In the genomic region with DNA sequence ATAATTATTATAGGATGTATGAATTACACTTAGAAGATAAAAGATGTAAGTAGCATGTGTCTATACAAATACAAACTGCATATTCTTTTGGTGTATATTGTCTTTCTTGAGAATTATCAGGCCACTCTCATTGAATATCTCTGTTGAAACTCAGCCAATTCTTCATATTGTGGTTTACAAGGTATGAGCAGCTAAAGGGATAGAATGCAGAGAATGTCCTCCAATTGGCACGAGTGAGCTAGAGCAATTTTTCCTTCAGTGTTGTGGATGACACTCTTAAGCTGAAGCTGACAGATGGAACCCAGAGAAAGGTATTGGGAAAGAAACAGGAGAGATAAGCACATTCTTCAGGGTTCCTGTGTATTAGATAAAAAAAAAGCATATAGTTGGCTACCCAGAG, we compare ENCODE assay signal across 22 cellular contexts.
A peak's percentile ranks its signal among the peaks of the same experiment; 100 is the strongest.
DNase-seq lines count a peak whose midpoint lies in the region; ATAC-seq and TF ChIP-seq lines count a peak whose summit lies in the region.
"Had no signal": no experiment of that assay in that cellular context is flagged by ENCODE, and none has a peak within 500 bp of the region (broad histone marks: within the 10 kb centered on the region; RNA-seq: fewer than 3 reads in every experiment).

No MANE protein-coding gene starts in this region.

- no peaks in the 10 kb centered on the region for H3K79me1 ChIP-seq in mesendoderm (ENCODE audit: low read length)

- no peak overlapping the region for H3K4ac ChIP-seq in mesendoderm (ENCODE audit: low read depth, low read length)

- no peaks in the 10 kb centered on the region for H3F3A ChIP-seq in PC-3 (ENCODE audit: low read length, unreplicated experiment)

- no TSS peak for BruUV-seq in PC-3 (replicated peaks; lab: Mats Ljungman, UMichigan)

- DNase-seq in HS-27A (ENCODE audit: low read depth): peak; percentile 36
- peak; percentile 46 for DNase-seq in PC-3
- peak; percentile 17 for DNase-seq in dedifferentiated amniotic fluid mesenchymal stem cell (ENCODE audit: extremely low spot score)
- DNase-seq in mesendoderm: peak; percentile 44
- DNase-seq in activated CD4-positive, alpha-beta T cell treated with anti-CD3 and anti-CD28 coated beads for 4 hours: no peak
- DNase-seq in Peyer's patch: no peak
- DNase-seq: activated naive CD4-positive, alpha-beta T cell treated with anti-CD3 and anti-CD28 coated beads, Interleukin-2, amount 50 U/mL, for 16 hours; CD4-positive, alpha-beta T cell; dermis blood vessel endothelial cell; gastrocnemius medialis; GDM1; Karpas-422; left lung; NCI-H1417; stimulated activated CD4-positive, alpha-beta T cell treated with anti-CD3 and anti-CD28 coated beads, Interleukin-2, amount 100 ng/mL, for 48 hours; stimulated activated naive CD8-positive, alpha-beta T cell treated with anti-CD3 and anti-CD28 coated beads, Interleukin-15, Interleukin-2, amounts not matched to agents 100 U/mL and 50 U/mL, for 24 hours had no signal

- POLR2A ChIA-PET in PC-3 (lab: Charles Lee; ENCODE audit: unreplicated experiment): no interaction called here

- H3K4me3 ChIP-seq in PC-3 (ENCODE audit: low read length) (no peak overlapping the region), mesendoderm (ENCODE audit: low read length) (no peak overlapping the region), Peyer's patch (no peak overlapping the region)
- H3K4me3 ChIP-seq: gastrocnemius medialis, left lung, prostate gland, smooth muscle cell, tibial nerve had no signal

- H3K27me3 ChIP-seq in PC-3 (ENCODE audit: low read length): no peaks in the 10 kb centered on the region
- no peaks in the 10 kb centered on the region for H3K27me3 ChIP-seq in mesendoderm (ENCODE audit: insufficient read depth, low read length, poor library complexity)
- H3K27me3 ChIP-seq in Peyer's patch: no peaks in the 10 kb centered on the region
- H3K27me3 ChIP-seq: gastrocnemius medialis, left lung, tibial nerve had no signal

- H2BK120ac ChIP-seq in mesendoderm (ENCODE audit: low read depth, low read length): no peak overlapping the region

- no peaks in the 10 kb centered on the region for H3K9me2 ChIP-seq in PC-3 (replicated peaks; ENCODE audit: low read length)

- H4K8ac ChIP-seq in mesendoderm (ENCODE audit: low read depth, low read length): no peak overlapping the region

- H3K9ac ChIP-seq in PC-3 (ENCODE audit: low read length) (no peak overlapping the region), mesendoderm (ENCODE audit: low read length) (no peak overlapping the region)

- CTCF ChIA-PET in PC-3 (lab: Charles Lee): no interaction called here

- no peak overlapping the region for H2AK5ac ChIP-seq in mesendoderm (ENCODE audit: low read length)

- ATAC-seq in PC-3: no peak
- ATAC-seq in HG03378 (IDR thresholded peaks at IDR 0.05; ENCODE audit: unreplicated experiment): no peak
- ATAC-seq in HG02938 (IDR thresholded peaks at IDR 0.05; ENCODE audit: unreplicated experiment): no peak
- ATAC-seq: gastrocnemius medialis; left lung; Right ventricle myocardium inferior; stimulated activated naive CD8-positive, alpha-beta T cell treated with anti-CD3 and anti-CD28 coated beads, Interleukin-15, Interleukin-2, amounts not matched to agents 100 U/mL and 50 U/mL, for 24 hours had no signal

- no peak overlapping the region for H3K4me2 ChIP-seq in PC-3 (ENCODE audit: low read length)
- H3K4me2 ChIP-seq in mesendoderm (ENCODE audit: low read length): no peak overlapping the region
- H3K4me2 ChIP-seq: smooth muscle cell had no signal

- H2BK15ac ChIP-seq in mesendoderm (replicated peaks; ENCODE audit: low read depth): no peak overlapping the region

- H3K4me1 ChIP-seq in PC-3 (ENCODE audit: insufficient read depth, low read length) (peaks cover 14% of the 10 kb centered on the region), mesendoderm (ENCODE audit: control insufficient read depth, low read depth, low read length) (no peaks in the 10 kb centered on the region), Peyer's patch (no peaks in the 10 kb centered on the region)
- H3K4me1 ChIP-seq: gastrocnemius medialis, left lung, prostate gland, tibial nerve had no signal

- H3K79me2 ChIP-seq in PC-3 (ENCODE audit: low read length) (no peaks in the 10 kb centered on the region), mesendoderm (ENCODE audit: control insufficient read depth, insufficient read depth, low read length) (no peaks in the 10 kb centered on the region)

- H3K18ac ChIP-seq in mesendoderm (ENCODE audit: low read length): no peak overlapping the region

- H3K56ac ChIP-seq in mesendoderm (ENCODE audit: low read length): no peak overlapping the region

- H3K36me3 ChIP-seq in PC-3 (ENCODE audit: low read depth, low read length) (no peaks in the 10 kb centered on the region), mesendoderm (ENCODE audit: control insufficient read depth, insufficient read depth, low read length) (no peaks in the 10 kb centered on the region), Peyer's patch (no peaks in the 10 kb centered on the region)
- H3K36me3 ChIP-seq: gastrocnemius medialis, left lung, prostate gland, tibial nerve had no signal

- no peak overlapping the region for H2BK5ac ChIP-seq in mesendoderm (ENCODE audit: low read length)

- H3K9me3 ChIP-seq in PC-3 (ENCODE audit: low read length) (no peaks in the 10 kb centered on the region), Peyer's patch (peaks cover 0 to 3% (median 0%) of the 10 kb centered on the region in 4 donors)
- H3K9me3 ChIP-seq: gastrocnemius medialis, prostate gland had no signal

- no CpG with 5 or more reads among the region's 1 CpG for WGBS in mesendoderm (ENCODE audit: extremely low coverage, insufficient coverage, low lambda C conversion rate)

- H3K23ac ChIP-seq in mesendoderm (ENCODE audit: low read length): no peak overlapping the region

- TF ChIP-seq POLR2A in Peyer's patch (IDR thresholded peaks at IDR 0.05): no peak

- no peak overlapping the region for H4K5ac ChIP-seq in mesendoderm (ENCODE audit: low read length)

- intact Hi-C loops in PC-3 (cut with micrococcal nuclease): no loop called here

- no peak overlapping the region for H3K27ac ChIP-seq in PC-3 (ENCODE audit: low read length)
- H3K27ac ChIP-seq in mesendoderm (ENCODE audit: low read depth, low read length): no peak overlapping the region
- no peak overlapping the region for H3K27ac ChIP-seq in Peyer's patch
- H3K27ac ChIP-seq: gastrocnemius medialis, left lung, prostate gland, tibial nerve had no signal

- H2AFZ ChIP-seq in PC-3 (ENCODE audit: low read length): no peak overlapping the region

- H4K20me1 ChIP-seq in PC-3 (ENCODE audit: low read length): no peaks in the 10 kb centered on the region

- TF ChIP-seq CTCF in PC-3 (conservative IDR thresholded peaks at IDR 0.05; ENCODE audit: low read depth, low read length) (no peak), Peyer's patch (IDR thresholded peaks at IDR 0.05) (no peak)

Comparison
In these comparisons a context has a peak if more than half of its experiments do, and no peak if none do; other contexts are left out.
1. DNase-seq: peak in HS-27A (single experiment), PC-3 (single experiment), dedifferentiated amniotic fluid mesenchymal stem cell (single experiment) and mesendoderm (single experiment); none in activated CD4-positive, alpha-beta T cell treated with anti-CD3 and anti-CD28 coated beads for 4 hours (0 of 2) and Peyer's patch (0 of 3).